31 cellular contexts compared by ENCODE assay signal in genomic region chr14:38536376-38537038, GRCh38.
DNase-seq lines count a peak whose midpoint lies in the region; ATAC-seq, FAIRE-seq and TF ChIP-seq lines count a peak whose summit lies in the region.
"Had no signal": no experiment of that assay in that cellular context is flagged by ENCODE, and none has a peak within 500 bp of the region (broad histone marks: within the 10 kb centered on the region; RNA-seq: fewer than 3 reads in every experiment).

No MANE protein-coding gene starts in this region.

- CTCF ChIA-PET in activated CD8-positive, alpha-beta memory T cell treated with anti-CD3 and anti-CD28 coated beads, Interleukin-2, amount 10 ng/mL, durations not matched to agents 7 days and 5 days (lab: Charles Lee) = no interaction called here

- peak overlapping the region; percentile 6 for H3K27ac ChIP-seq in cardiac muscle cell
- H3K27ac ChIP-seq in astrocyte (ENCODE audit: low read depth, low read length) = no peak overlapping the region
- peak overlapping the region; percentile 80 for H3K27ac ChIP-seq in smooth muscle cell (ENCODE audit: low read depth)
- H3K27ac ChIP-seq: epithelial cell of prostate, heart right ventricle, left lung, ovary, stomach, thyroid gland had no signal

- intact Hi-C loops in cardiac septum (cut with DNase I) = no loop called here

- H3K36me3 ChIP-seq in cardiac muscle cell = no peaks in the 10 kb centered on the region
- H3K36me3 ChIP-seq in astrocyte (ENCODE audit: insufficient read depth, low read length) = no peaks in the 10 kb centered on the region
- no peaks in the 10 kb centered on the region for H3K36me3 ChIP-seq in smooth muscle cell (ENCODE audit: low read depth)
- H3K36me3 ChIP-seq: HAP-1, heart right ventricle, left lung, ovary, stomach, thyroid gland had no signal

- no peak for ATAC-seq in activated CD8-positive, alpha-beta memory T cell treated with anti-CD3 and anti-CD28 coated beads, Interleukin-2, amount 10 ng/mL, durations not matched to agents 7 days and 5 days
- ATAC-seq: activated CD4-positive, alpha-beta T cell treated with anti-CD3 and anti-CD28 coated beads for 36 hours; CD8-positive, alpha-beta T cell; heart right ventricle; left lung; natural killer cell; T-helper 17 cell had no signal

- FAIRE-seq in astrocyte (lab: Jason Lieb, UNC) = no peak

- no peak overlapping the region for H3K4me3 Mint-ChIP-seq in astrocyte (ENCODE audit: unreplicated experiment)
- no peak overlapping the region for H3K4me3 Mint-ChIP-seq in activated CD8-positive, alpha-beta memory T cell treated with anti-CD3 and anti-CD28 coated beads, Interleukin-2, amount 10 ng/mL, durations not matched to agents 7 days and 5 days
- H3K4me3 Mint-ChIP-seq: activated CD4-positive, alpha-beta T cell treated with anti-CD3 and anti-CD28 coated beads for 36 hours; activated T-cell treated with anti-CD3 and anti-CD28 coated beads, Interleukin-2, amount 50 U/mL, for 24 hours; B cell; CD8-positive, alpha-beta T cell; immature natural killer cell; mesothelial cell of epicardium; natural killer cell; T-helper 17 cell had no signal

- H3K9me3 ChIP-seq in cardiac muscle cell (ENCODE audit: low read depth) (no peaks in the 10 kb centered on the region), astrocyte (ENCODE audit: insufficient read depth, low read depth, low read length) (no peaks in the 10 kb centered on the region), smooth muscle cell (replicated peaks; ENCODE audit: low read depth) (no peaks in the 10 kb centered on the region)
- H3K9me3 ChIP-seq: HAP-1, heart right ventricle, left lung, ovary, stomach, thyroid gland had no signal

- DNase-seq in cardiac muscle cell (ENCODE audit: low read depth in 1 of 2, low spot score in 1 of 2) (peak; percentile 11 to 31), cardiac septum (ENCODE audit: low spot score) (no peak), astrocyte (ENCODE audit: low read depth) (no peak), iPS-NIHi7 (ENCODE audit: extremely low spot score) (peak; percentile 22), smooth muscle cell (lab: John Stamatoyannopoulos, UW; ENCODE audit: unreplicated experiment) (no peak), NOMO-1 treated with DMSO at 0.1 percent for 48 hours (lab: John Stamatoyannopoulos, UW; ENCODE audit: unreplicated experiment) (no peak)
- no peak for DNase-seq in activated CD8-positive, alpha-beta memory T cell treated with anti-CD3 and anti-CD28 coated beads, Interleukin-2, amount 10 ng/mL, durations not matched to agents 7 days and 5 days
- DNase-seq in central memory CD4-positive, alpha-beta T cell = no peak
- DNase-seq: 8988T; activated CD4-positive, alpha-beta T cell treated with anti-CD3 and anti-CD28 coated beads for 36 hours; activated gamma-delta T cell treated with Interleukin-2 at 50 U/mL for 16 hours; activated T-cell treated with anti-CD3 and anti-CD28 coated beads, Interleukin-2, amount 50 U/mL, for 24 hours; CD8-positive, alpha-beta T cell; DMS153; heart right ventricle; immature natural killer cell; left lung; natural killer cell; NCI-H1092 treated with DMSO at 0.1 percent for 48 hours; NCI-H187 treated with DMSO at 0.1 percent for 48 hours; NCI-H2227 treated with DMSO at 0.1 percent for 48 hours; NCI-H69; ovary; stimulated activated CD4-positive, alpha-beta T cell treated with anti-CD3 and anti-CD28 coated beads, Interleukin-2, amount 100 ng/mL, for 24 hours; stomach; T-helper 17 cell; thyroid gland had no signal

- peaks cover 11% of the 10 kb centered on the region for H3F3A ChIP-seq in smooth muscle cell (ENCODE audit: low read depth)

- WGBS in smooth muscle cell (ENCODE audit: low lambda C conversion rate) = 14% methylated on average over 4 of the region's 4 CpGs

- H3K79me2 ChIP-seq in astrocyte (ENCODE audit: insufficient read depth, low read length) = no peaks in the 10 kb centered on the region
- no peaks in the 10 kb centered on the region for H3K79me2 ChIP-seq in smooth muscle cell (ENCODE audit: low read depth)

- H3K27me3 Mint-ChIP-seq in astrocyte (ENCODE audit: low read depth, unreplicated experiment) = no peaks in the 10 kb centered on the region
- no peaks in the 10 kb centered on the region for H3K27me3 Mint-ChIP-seq in activated CD8-positive, alpha-beta memory T cell treated with anti-CD3 and anti-CD28 coated beads, Interleukin-2, amount 10 ng/mL, durations not matched to agents 7 days and 5 days
- H3K27me3 Mint-ChIP-seq: activated CD4-positive, alpha-beta T cell treated with anti-CD3 and anti-CD28 coated beads for 36 hours; activated T-cell treated with anti-CD3 and anti-CD28 coated beads, Interleukin-2, amount 50 U/mL, for 24 hours; B cell; T-helper 17 cell had no signal

- H3K4me1 Mint-ChIP-seq in astrocyte (ENCODE audit: low read depth, unreplicated experiment) = peaks cover 7% of the 10 kb centered on the region
- no peaks in the 10 kb centered on the region for H3K4me1 Mint-ChIP-seq in activated CD8-positive, alpha-beta memory T cell treated with anti-CD3 and anti-CD28 coated beads, Interleukin-2, amount 10 ng/mL, durations not matched to agents 7 days and 5 days
- H3K4me1 Mint-ChIP-seq: activated CD4-positive, alpha-beta T cell treated with anti-CD3 and anti-CD28 coated beads for 36 hours; B cell; immature natural killer cell; natural killer cell; T-helper 17 cell had no signal

- no peak overlapping the region for H3K4me2 ChIP-seq in astrocyte (ENCODE audit: low read length)
- peak overlapping the region; percentile 37 for H3K4me2 ChIP-seq in smooth muscle cell

- H3K9me3 Mint-ChIP-seq in astrocyte (ENCODE audit: unreplicated experiment) = no peaks in the 10 kb centered on the region
- H3K9me3 Mint-ChIP-seq in activated CD8-positive, alpha-beta memory T cell treated with anti-CD3 and anti-CD28 coated beads, Interleukin-2, amount 10 ng/mL, durations not matched to agents 7 days and 5 days (ENCODE audit: low read depth) = no peaks in the 10 kb centered on the region
- H3K9me3 Mint-ChIP-seq: CD8-positive, alpha-beta T cell; mesothelial cell of epicardium had no signal

- H3K4me1 ChIP-seq in cardiac muscle cell (ENCODE audit: low read depth) = peaks cover 10% of the 10 kb centered on the region
- no peaks in the 10 kb centered on the region for H3K4me1 ChIP-seq in astrocyte (ENCODE audit: insufficient read depth, low read length)
- H3K4me1 ChIP-seq in smooth muscle cell (ENCODE audit: low read depth) = peaks cover 9% of the 10 kb centered on the region
- H3K4me1 ChIP-seq: HAP-1, heart right ventricle, left lung, stomach, thyroid gland had no signal

- peak overlapping the region; percentile 3 for H3K27ac Mint-ChIP-seq in astrocyte (ENCODE audit: unreplicated experiment)
- no peak overlapping the region for H3K27ac Mint-ChIP-seq in activated CD8-positive, alpha-beta memory T cell treated with anti-CD3 and anti-CD28 coated beads, Interleukin-2, amount 10 ng/mL, durations not matched to agents 7 days and 5 days
- H3K27ac Mint-ChIP-seq: activated CD4-positive, alpha-beta T cell treated with anti-CD3 and anti-CD28 coated beads for 36 hours; activated T-cell treated with anti-CD3 and anti-CD28 coated beads, Interleukin-2, amount 50 U/mL, for 24 hours; B cell; CD8-positive, alpha-beta T cell; immature natural killer cell; mesothelial cell of epicardium; natural killer cell; T-helper 17 cell had no signal

- no peak for TF ChIP-seq CTCF in cardiac muscle cell (IDR thresholded peaks at IDR 0.05; ENCODE audit: low read depth, low read length)
- no peak for TF ChIP-seq CTCF in astrocyte (IDR thresholded peaks at IDR 0.05; ENCODE audit: insufficient read depth, low read depth, low read length)
- TF ChIP-seq CTCF in smooth muscle cell (IDR thresholded peaks at IDR 0.05; ENCODE audit: borderline replicate concordance, insufficient read depth, poor library complexity, severe bottlenecking) = no peak

- no peak overlapping the region for H3K4me3 ChIP-seq in cardiac muscle cell
- H3K4me3 ChIP-seq in astrocyte (ENCODE audit: insufficient read depth, low read depth, low read length) = no peak overlapping the region
- H3K4me3 ChIP-seq in smooth muscle cell = no peak overlapping the region
- H3K4me3 ChIP-seq: HAP-1, heart right ventricle, left lung, ovary, stomach, thyroid gland had no signal

- H3K9ac ChIP-seq in astrocyte (ENCODE audit: low read length) (no peak overlapping the region), smooth muscle cell (ENCODE audit: low read depth) (no peak overlapping the region)

- no peak overlapping the region for H2AFZ ChIP-seq in astrocyte (ENCODE audit: low read depth, low read length)
- H2AFZ ChIP-seq in smooth muscle cell (ENCODE audit: low read depth) = peak overlapping the region; percentile 23

- no peaks in the 10 kb centered on the region for H4K20me1 ChIP-seq in astrocyte (ENCODE audit: insufficient read depth, low read length)
- H4K20me1 ChIP-seq in smooth muscle cell (ENCODE audit: low read depth) = no peaks in the 10 kb centered on the region

- H3K27me3 ChIP-seq in cardiac muscle cell (no peaks in the 10 kb centered on the region), astrocyte (ENCODE audit: insufficient read depth, low read length) (no peaks in the 10 kb centered on the region), smooth muscle cell (ENCODE audit: low read depth) (no peaks in the 10 kb centered on the region)
- H3K27me3 ChIP-seq: heart right ventricle, left lung, ovary, stomach, thyroid gland had no signal

- no peaks in the 10 kb centered on the region for H3K36me3 Mint-ChIP-seq in astrocyte (ENCODE audit: low read depth, unreplicated experiment)
- no peaks in the 10 kb centered on the region for H3K36me3 Mint-ChIP-seq in activated CD8-positive, alpha-beta memory T cell treated with anti-CD3 and anti-CD28 coated beads, Interleukin-2, amount 10 ng/mL, durations not matched to agents 7 days and 5 days
- H3K36me3 Mint-ChIP-seq: CD8-positive, alpha-beta T cell; immature natural killer cell; mesothelial cell of epicardium; natural killer cell had no signal

Comparison
In these comparisons a context has a peak if more than half of its experiments do, and no peak if none do; other contexts are left out.
1. DNase-seq: peak in cardiac muscle cell (2 of 2) and iPS-NIHi7 (single experiment); none in cardiac septum (single experiment), astrocyte (single experiment), smooth muscle cell (single experiment), activated CD8-positive, alpha-beta memory T cell treated with anti-CD3 and anti-CD28 coated beads, Interleukin-2, amount 10 ng/mL, durations not matched to agents 7 days and 5 days (single experiment), NOMO-1 treated with DMSO at 0.1 percent for 48 hours (single experiment) and central memory CD4-positive, alpha-beta T cell (single experiment).